1 cellular context compared by ENCODE assay signal in genomic region chr20:35134472-35134871, GRCh38.
TF ChIP-seq lines count a peak whose summit lies in the region.

No MANE protein-coding gene starts in this region.

TF ChIP-seq in SK-N-SH treated with all-trans-retinoic acid at 6 μM for 48 hours, 23 proteins besides CTCF, POLR2A, EP300 and RAD21 (continued from another document):
- no peak for TF ChIP-seq CSRNP3 (CRISPR knock-in tag; IDR thresholded peaks at IDR 0.05)
